In genomic region chr22:40635940-40636379, GRCh38 we compare ENCODE assay signal across 8 cellular contexts. TPM values are rescaled to one million over a fixed set of nuclear protein-coding genes. Genes with fewer than 3 reads are reported as not detected.
DNase-seq lines count a peak whose midpoint lies in the region; ATAC-seq and TF ChIP-seq lines count a peak whose summit lies in the region.

No MANE protein-coding gene starts in this region.

- H3K4me3 Mint-ChIP-seq in activated T-cell treated with anti-CD3 and anti-CD28 coated beads, Interleukin-2, amount 50 U/mL, for 4 hours: peak overlapping the region; percentile 96

- peak overlapping the region; percentile 94 for H3K4me2 ChIP-seq in skeletal muscle satellite cell (ENCODE audit: low read length)

- H3K4me1 ChIP-seq in heart right ventricle (peaks cover 3 to 57% (median 33%) of the 10 kb centered on the region in 9 donors), skeletal muscle satellite cell (ENCODE audit: control insufficient read depth, insufficient read depth, low read length) (peaks cover 29% of the 10 kb centered on the region)

- in situ Hi-C loops in KBM-7 (cut with MboI; ENCODE audit: low pct_unique_long_range_greater_than_20kb, low sequenced_read_pairs): no loop called here

- H3K4me3 ChIP-seq in heart right ventricle (peak overlapping the region; percentile 65 to 99 (median 93)), skeletal muscle satellite cell (ENCODE audit: low read length) (peak overlapping the region; percentile 95)

- no peaks in the 10 kb centered on the region for H3K36me3 ChIP-seq in heart right ventricle
- no peaks in the 10 kb centered on the region for H3K36me3 ChIP-seq in skeletal muscle satellite cell (ENCODE audit: insufficient read depth, low read length)

- ATAC-seq in HG03064 (IDR thresholded peaks at IDR 0.05; ENCODE audit: low read depth, unreplicated experiment) (peak; percentile 4), heart right ventricle (peak in 5 of 8 donors; percentile 0 to 54 (median 5))
- ATAC-seq in activated T-cell treated with anti-CD3 and anti-CD28 coated beads, Interleukin-2, amount 50 U/mL, for 4 hours: peak; percentile 8 to 10

- H3K27me3 Mint-ChIP-seq in activated T-cell treated with anti-CD3 and anti-CD28 coated beads, Interleukin-2, amount 50 U/mL, for 4 hours (ENCODE audit: low read depth): no peaks in the 10 kb centered on the region

- H3K36me3 Mint-ChIP-seq in activated T-cell treated with anti-CD3 and anti-CD28 coated beads, Interleukin-2, amount 50 U/mL, for 4 hours (ENCODE audit: insufficient read depth): peaks cover 5% of the 10 kb centered on the region

- H3K27me3 ChIP-seq in heart right ventricle (no peaks in the 10 kb centered on the region), skeletal muscle satellite cell (ENCODE audit: control insufficient read depth, insufficient read depth, low read length) (no peaks in the 10 kb centered on the region)

- H3K27ac ChIP-seq in heart right ventricle: peak overlapping the region; percentile 49 to 94 (median 88)

- 0% methylated on average over 22 to 29 of the region's 31 CpGs for WGBS in heart right ventricle, 2 donors

- peak overlapping the region; percentile 89 for H3K9ac ChIP-seq in skeletal muscle satellite cell (ENCODE audit: low read depth, low read length)

- intact Hi-C loops in heart right ventricle (cut with DNase I): loop anchor here in 2 of 10 donors (5.0 kb wide), 1 partner anchor 104 kb away; no protein-coding TSS in a partner anchor

- DNase-seq in DMS 273 (lab: John Stamatoyannopoulos, UW; ENCODE audit: unreplicated experiment) (peak; percentile 47), DMS 273 treated with DMSO at 0.1 percent for 48 hours (lab: John Stamatoyannopoulos, UW) (no peak), heart right ventricle (no peak), NCI-H2081 (lab: John Stamatoyannopoulos, UW) (no peak), KBM-7 (no peak)
- no peak for DNase-seq in activated T-cell treated with anti-CD3 and anti-CD28 coated beads, Interleukin-2, amount 50 U/mL, for 4 hours

- no peaks in the 10 kb centered on the region for H3K9me3 Mint-ChIP-seq in activated T-cell treated with anti-CD3 and anti-CD28 coated beads, Interleukin-2, amount 50 U/mL, for 4 hours

- H3K9me3 ChIP-seq in heart right ventricle (no peaks in the 10 kb centered on the region), skeletal muscle satellite cell (replicated peaks; ENCODE audit: low read length) (no peaks in the 10 kb centered on the region)

- no peak for TF ChIP-seq CTCF in heart right ventricle (IDR thresholded peaks at IDR 0.05)

- peaks cover 45% of the 10 kb centered on the region for H3K4me1 Mint-ChIP-seq in activated T-cell treated with anti-CD3 and anti-CD28 coated beads, Interleukin-2, amount 50 U/mL, for 4 hours (ENCODE audit: low read depth)

RNA-seq across cellular contexts. Expression of gene MRTFA, which starts 0.6 kb away (rescaled TPM):
- 10 to 100 TPM; 35.3 to 42.2 (median 38.2) TPM for total RNA-seq in activated T-cell treated with anti-CD3 and anti-CD28 coated beads, Interleukin-2, amount 50 U/mL, for 4 hours
- 10 to 100 TPM; 13.2 to 30.9 (median 18.5) TPM for total RNA-seq in heart right ventricle
- polyA plus RNA-seq in heart right ventricle: 10 to 100 TPM; 19.1 to 24.6 TPM
- 28.0 and 28.1 TPM in 2 replicates for total RNA-seq in skeletal muscle satellite cell (2012; rRNA removed)

RNA-seq across cellular contexts. Expression of gene MCHR1, which starts 43.3 kb away (rescaled TPM):
- not detected for total RNA-seq in activated T-cell treated with anti-CD3 and anti-CD28 coated beads, Interleukin-2, amount 50 U/mL, for 4 hours
- total RNA-seq in heart right ventricle: 1 to 10 TPM in 2 of 10 donors, under 1 TPM in 7, not detected in 1; 0.19 to 1.5 (median 0.37) TPM
- under 1 TPM; 0.15 to 0.39 TPM for polyA plus RNA-seq in heart right ventricle
- total RNA-seq in skeletal muscle satellite cell (2012; rRNA removed): 1.5 TPM in 1 of 2 replicates, not detected in the other
